In genomic region chr3:141485578-141486415, GRCh38 we compare ENCODE assay signal across 8 cellular contexts. TPM values are rescaled to one million over a fixed set of nuclear protein-coding genes. Genes with fewer than 3 reads are reported as not detected.
DNase-seq lines count a peak whose midpoint lies in the region; ATAC-seq and TF ChIP-seq lines count a peak whose summit lies in the region.

No MANE protein-coding gene starts in this region.

- H3F3A ChIP-seq in SK-N-SH (replicated peaks; ENCODE audit: insufficient read depth), result peaks cover 13% of the 10 kb centered on the region

- peaks cover 0 to 2% of the 10 kb centered on the region in 2 experiments for H3K36me3 ChIP-seq in SK-N-SH (replicated peaks in 1 of 2; ENCODE audit: control insufficient read depth in 1 of 2, insufficient read depth in 2 of 2, low read length in 1 of 2)

- TF ChIP-seq RAD21 in SK-N-SH (IDR thresholded peaks at IDR 0.05; ENCODE audit: low read length), result no peak

- POLR2A ChIA-PET in SK-N-SH (lab: Yijun Ruan, JAX) (interaction anchor here (2.5 kb wide), 1 partner anchor 174 kb away, joined by 8 read pairs; no protein-coding TSS in a partner anchor), RWPE1 (lab: Yijun Ruan, JAX; ENCODE audit: low non-redundant PET) (no interaction called here)

- H3K27me3 ChIP-seq in SK-N-SH (ENCODE audit: insufficient read depth) (no peaks in the 10 kb centered on the region), dorsolateral prefrontal cortex (no peaks in the 10 kb centered on the region)

- H3K27ac Mint-ChIP-seq in mesothelial cell of epicardium, result peak overlapping the region; percentile 82

- H3K27ac ChIP-seq in SK-N-SH (ENCODE audit: low read depth in 2 of 2, low read length in 1 of 2), result peak overlapping the region; percentile 34 to 64; a peak in 3 of 4 replicates
- peak overlapping the region; percentile 54 for H3K27ac ChIP-seq in RWPE1
- H3K27ac ChIP-seq in dorsolateral prefrontal cortex, result peak overlapping the region in 53 of 59 donors; percentile 12 to 95 (median 79)

- intact Hi-C loops in dorsolateral prefrontal cortex (cut with DNase I), result loop anchor here (5.0 to 10.0 kb wide), 2 partner anchors 249 to 392 kb away; partner anchors contain the start of genes ATP1B3 (in 1 of the 2) and RNF7 (in 1 of the 2)

- ATAC-seq in SK-N-SH treated with all-trans-retinoic acid at 6 μM for 48 hours (no peak), GM21717 (IDR thresholded peaks at IDR 0.05; ENCODE audit: unreplicated experiment) (no peak)

- no peak for TF ChIP-seq EP300 in SK-N-SH (IDR thresholded peaks at IDR 0.05; ENCODE audit: borderline replicate concordance in 1 of 2, low read depth in 1 of 2, low read length in 1 of 2)

- H3K9ac ChIP-seq in SK-N-SH, result peak overlapping the region; percentile 92

- H3K4me1 Mint-ChIP-seq in mesothelial cell of epicardium, result peaks cover 14% of the 10 kb centered on the region

- 65% methylated on average over 8 of the region's 9 CpGs for WGBS in SK-N-SH (ENCODE audit: low lambda C conversion rate)

- peak overlapping the region; percentile 73 for H3K4me3 Mint-ChIP-seq in mesothelial cell of epicardium

- peaks cover 22% of the 10 kb centered on the region for H4K20me1 ChIP-seq in SK-N-SH (ENCODE audit: insufficient read depth)

- H3K9me3 Mint-ChIP-seq in mesothelial cell of epicardium, result no peaks in the 10 kb centered on the region

- peaks cover 33% of the 10 kb centered on the region for H3K79me2 ChIP-seq in SK-N-SH (ENCODE audit: insufficient read depth)

- H3K9me3 ChIP-seq in SK-N-SH, result no peaks in the 10 kb centered on the region

- H3K4me3 ChIP-seq in SK-N-SH (ENCODE audit: low read depth in 2 of 2, low read length in 1 of 2) (peak overlapping the region; percentile 54 to 58), dorsolateral prefrontal cortex (peak overlapping the region in 54 of 59 donors; percentile 38 to 93 (median 81))

- no peak for TF ChIP-seq CTCF in SK-N-SH (IDR thresholded peaks at IDR 0.05)
- TF ChIP-seq CTCF in RWPE1 (conservative IDR thresholded peaks at IDR 0.05; ENCODE audit: low read depth), result no peak
- no peak for TF ChIP-seq CTCF in dorsolateral prefrontal cortex (IDR thresholded peaks at IDR 0.05 in 54 of 56, conservative IDR thresholded peaks at IDR 0.05 in 2 of 56; ENCODE audit: low read depth in 1 of 56, partially characterized antibody in 56 of 56)
- TF ChIP-seq CTCF in mesothelial cell of epicardium (IDR thresholded peaks at IDR 0.05; ENCODE audit: unreplicated experiment), result no peak

- H3K36me3 Mint-ChIP-seq in mesothelial cell of epicardium, result no peaks in the 10 kb centered on the region

- DNase-seq in SK-N-SH, result no peak
- peak; percentile 64 for DNase-seq in RWPE1 (ENCODE audit: low spot score)
- no peak for DNase-seq in dorsolateral prefrontal cortex
- no peak for DNase-seq in mesothelial cell of epicardium (ENCODE audit: low spot score in 2 of 2, unreplicated experiment in 2 of 2)
- DNase-seq in OCI-M2 (lab: John Stamatoyannopoulos, UW; ENCODE audit: unreplicated experiment), result no peak
- DNase-seq in HUDEP-2 (lab: John Stamatoyannopoulos, UW; ENCODE audit: unreplicated experiment in 76 of 76), result no peak

- CTCF ChIA-PET in SK-N-SH (lab: Yijun Ruan, JAX), result interaction anchor here (0.8 to 2.2 kb wide), 5 partner anchors 12 to 183 kb away, joined by 3 to 8 read pairs (median 5); no protein-coding TSS in a partner anchor
- CTCF ChIA-PET in RWPE1 (lab: Yijun Ruan, JAX), result interaction anchor here (0.6 to 0.7 kb wide), 2 partner anchors 18 to 72 kb away, joined by 3 read pairs; no protein-coding TSS in a partner anchor

- peak overlapping the region; percentile 74 for H3K4me2 ChIP-seq in SK-N-SH

- H3K4me1 ChIP-seq in SK-N-SH (ENCODE audit: control insufficient read depth in 1 of 2, insufficient read depth in 2 of 2, low read depth in 1 of 2, low read length in 1 of 2), result peaks cover 7 to 13% of the 10 kb centered on the region in 2 experiments; a peak in 3 of 4 replicates

- no peaks in the 10 kb centered on the region for H3K9me2 ChIP-seq in SK-N-SH

- H3K27me3 Mint-ChIP-seq in mesothelial cell of epicardium (ENCODE audit: low read depth), result no peaks in the 10 kb centered on the region

- peak overlapping the region; percentile 96 for H2AFZ ChIP-seq in SK-N-SH (ENCODE audit: low read depth)

TF ChIP-seq in SK-N-SH, 30 proteins besides CTCF, POLR2A, EP300 and RAD21:
- no peak for TF ChIP-seq RXRA (IDR thresholded peaks at IDR 0.05; ENCODE audit: borderline replicate concordance, low read depth)
- no peak for TF ChIP-seq ELF1 (IDR thresholded peaks at IDR 0.05)
- TF ChIP-seq RFX5 (IDR thresholded peaks at IDR 0.05; ENCODE audit: low read length), result no peak
- TF ChIP-seq TAF1 (IDR thresholded peaks at IDR 0.05; ENCODE audit: borderline replicate concordance, low read depth, low read length), result no peak
- no peak for TF ChIP-seq MAX (IDR thresholded peaks at IDR 0.05; ENCODE audit: low read depth)
- no peak for TF ChIP-seq MEF2A (IDR thresholded peaks at IDR 0.05; ENCODE audit: borderline replicate concordance, low read depth)
- no peak for TF ChIP-seq SMC3 (IDR thresholded peaks at IDR 0.05; ENCODE audit: low read depth, low read length)

TF ChIP-seq in SK-N-SH treated with all-trans-retinoic acid at 6 μM for 48 hours, 23 proteins besides CTCF, POLR2A, EP300 and RAD21:
- TF ChIP-seq CSRNP3 (CRISPR knock-in tag; IDR thresholded peaks at IDR 0.05), result no peak
- no peak for TF ChIP-seq TCF4 (CRISPR knock-in tag; IDR thresholded peaks at IDR 0.05; ENCODE audit: borderline replicate concordance)
- no peak for TF ChIP-seq OSR1 (CRISPR knock-in tag; IDR thresholded peaks at IDR 0.05)
- TF ChIP-seq ZC3H10 (CRISPR knock-in tag; IDR thresholded peaks at IDR 0.05), result no peak
- no peak for TF ChIP-seq TOX (CRISPR knock-in tag; IDR thresholded peaks at IDR 0.05; ENCODE audit: borderline replicate concordance)
- no peak for TF ChIP-seq POU6F1 (CRISPR knock-in tag; IDR thresholded peaks at IDR 0.05; ENCODE audit: borderline replicate concordance, low read depth)
- TF ChIP-seq PATZ1 (CRISPR knock-in tag; IDR thresholded peaks at IDR 0.05; ENCODE audit: borderline replicate concordance), result no peak
- no peak for TF ChIP-seq PPARA (CRISPR knock-in tag; IDR thresholded peaks at IDR 0.05; ENCODE audit: borderline replicate concordance)

RNA-seq across cellular contexts. Expression of gene RASA2, which starts 1.0 kb away (rescaled TPM):
- 2.4 and 3.1 TPM in 2 replicates for polyA plus RNA-seq in SK-N-SH (2012; rRNA removed)
- polyA plus RNA-seq in SK-N-SH (2012; cell fraction: cytosol; rRNA removed), result 3.1 and 3.7 TPM in 2 replicates
- polyA plus RNA-seq in SK-N-SH (2012; cell fraction: nucleus; rRNA removed), result 3.7 and 12.4 TPM in 2 replicates
- total RNA-seq in dorsolateral prefrontal cortex, result 10 to 100 TPM; 19.8 to 49.0 (median 31.1) TPM
- 14.5 to 15.5 TPM (median 15.5 TPM) in 3 replicates for total RNA-seq in mesothelial cell of epicardium
